8 cellular contexts compared by ENCODE assay signal in the genomic region with DNA sequence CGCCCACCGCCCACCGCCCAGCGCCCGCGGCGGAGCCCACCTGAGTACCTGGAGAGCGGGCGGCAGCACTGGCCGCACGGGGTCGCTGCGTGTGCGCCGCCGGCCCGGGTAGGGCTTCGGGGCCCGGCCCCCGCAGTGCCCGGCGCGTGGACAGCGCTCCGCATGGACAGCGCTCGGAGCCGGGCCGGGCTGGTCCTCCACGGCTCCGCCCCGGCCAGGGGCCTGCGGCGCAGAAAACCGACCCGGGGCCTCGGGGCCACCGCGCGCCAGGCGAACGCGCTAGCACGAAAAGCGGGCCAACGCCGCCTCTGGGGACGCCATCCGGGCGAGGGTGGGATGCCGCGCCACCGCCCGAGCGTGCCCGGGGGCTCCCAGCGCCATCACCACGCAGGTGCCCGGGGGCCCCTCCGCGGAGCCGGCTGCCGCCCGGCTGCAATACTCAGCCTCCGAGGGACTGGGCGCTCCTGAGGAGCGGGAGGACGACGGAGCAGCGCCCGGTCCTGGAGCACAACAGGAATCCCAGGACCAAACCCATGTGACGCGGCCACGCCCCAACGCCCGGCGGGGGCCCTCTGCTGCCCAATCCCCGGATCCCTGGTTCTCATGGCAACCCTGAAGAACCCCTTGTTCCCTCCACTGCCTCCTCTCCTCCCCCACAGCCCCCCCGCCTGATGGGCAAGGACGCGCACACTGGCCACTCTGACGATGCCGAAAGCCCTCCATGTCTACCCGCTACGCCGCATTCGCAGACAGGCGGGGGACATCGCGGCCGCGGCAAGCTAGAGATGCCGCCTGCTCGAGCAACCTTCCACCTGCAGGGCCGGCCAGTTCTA. TPM values are rescaled to one million over a fixed set of nuclear protein-coding genes. Genes with fewer than 3 reads are reported as not detected.
DNase-seq lines count a peak whose midpoint lies in the region; ATAC-seq and TF ChIP-seq lines count a peak whose summit lies in the region.

TSS of gene GRB10 (minus strand) at position 521 of the 833 bp plus-strand sequence. CDS start 50,574 bp downstream, outside the sequence.

- H3K36me3 ChIP-seq in HUES48 (ENCODE audit: control insufficient read depth, insufficient read depth, low read length): peaks cover 7% of the 10 kb centered on the region
- peaks cover 2% of the 10 kb centered on the region for H3K36me3 ChIP-seq in neuron (ENCODE audit: insufficient read depth, low read length)

- H3K9me3 Mint-ChIP-seq in activated naive CD4-positive, alpha-beta T cell treated with anti-CD3 and anti-CD28 coated beads, Interleukin-2, amount 50 U/mL, for 72 hours: peaks cover 0 to 9% of the 10 kb centered on the region in 2 donors
- H3K9me3 Mint-ChIP-seq in glutamatergic neuron (ENCODE audit: unreplicated experiment): peaks cover 10% of the 10 kb centered on the region

- peak within 1 kb of the TSS; percentile 12 for H3K27ac ChIP-seq in HUES48 (ENCODE audit: low read depth, low read length)

- peak; percentile 49 to 65 for ATAC-seq in activated naive CD4-positive, alpha-beta T cell treated with anti-CD3 and anti-CD28 coated beads, Interleukin-2, amount 50 U/mL, for 72 hours
- no peak for ATAC-seq in HG03175 (IDR thresholded peaks at IDR 0.05; ENCODE audit: unreplicated experiment)
- ATAC-seq in GM21526 (IDR thresholded peaks at IDR 0.05; ENCODE audit: low FRiP score, unreplicated experiment): no peak

- peaks cover 28% of the 10 kb centered on the region for H3K4me1 ChIP-seq in HUES48 (ENCODE audit: control insufficient read depth, insufficient read depth, low read length)
- peaks cover 17% of the 10 kb centered on the region for H3K4me1 ChIP-seq in neuron (ENCODE audit: insufficient read depth, low read length)

- H3K4me1 Mint-ChIP-seq in glutamatergic neuron (ENCODE audit: low read depth, unreplicated experiment): peaks cover 33% of the 10 kb centered on the region

- H3K36me3 Mint-ChIP-seq in activated naive CD4-positive, alpha-beta T cell treated with anti-CD3 and anti-CD28 coated beads, Interleukin-2, amount 50 U/mL, for 72 hours: peaks cover 0 to 14% of the 10 kb centered on the region in 2 donors
- peaks cover 18% of the 10 kb centered on the region for H3K36me3 Mint-ChIP-seq in glutamatergic neuron (ENCODE audit: unreplicated experiment)

- H3K27me3 Mint-ChIP-seq in glutamatergic neuron (ENCODE audit: unreplicated experiment): peaks cover 12% of the 10 kb centered on the region

- H3K27me3 ChIP-seq in HUES48 (ENCODE audit: control insufficient read depth, insufficient read depth, low read length): no peaks in the 10 kb centered on the region
- no peaks in the 10 kb centered on the region for H3K27me3 ChIP-seq in neuron (ENCODE audit: insufficient read depth, low read length)

- H3K9me3 ChIP-seq in HUES48 (ENCODE audit: control insufficient read depth, insufficient read depth, low read length) (no peaks in the 10 kb centered on the region), neuron (ENCODE audit: low read length) (peaks cover 3% of the 10 kb centered on the region)

- H3K9ac ChIP-seq in HUES48 (ENCODE audit: low read depth, low read length): peak within 1 kb of the TSS; percentile 50; the same call in 1 of the 2 replicates

- peak within 1 kb of the TSS; percentile 66 for H3K4me3 ChIP-seq in HUES48 (ENCODE audit: low read depth, low read length)
- H3K4me3 ChIP-seq in neuron (ENCODE audit: low read length): peak within 1 kb of the TSS; percentile 55

- H3K4me3 Mint-ChIP-seq in glutamatergic neuron (ENCODE audit: unreplicated experiment): peak within 1 kb of the TSS; percentile 92

- DNase-seq in AG08395 (ENCODE audit: low spot score): peak; percentile 50
- no peak for DNase-seq in activated naive CD4-positive, alpha-beta T cell treated with anti-CD3 and anti-CD28 coated beads, Interleukin-2, amount 50 U/mL, for 72 hours (ENCODE audit: low spot score in 2 of 2)
- peak; percentile 92 for DNase-seq in glutamatergic neuron
- no peak for DNase-seq in OCI-M2 (lab: John Stamatoyannopoulos, UW; ENCODE audit: unreplicated experiment)

- H2AFZ ChIP-seq in neuron (ENCODE audit: low read depth, low read length): no peak within 1 kb of the TSS

- TF ChIP-seq CTCF in glutamatergic neuron (IDR thresholded peaks at IDR 0.05; ENCODE audit: partially characterized antibody, unreplicated experiment): no peak

- H3K27ac Mint-ChIP-seq in activated naive CD4-positive, alpha-beta T cell treated with anti-CD3 and anti-CD28 coated beads, Interleukin-2, amount 50 U/mL, for 72 hours: peak within 1 kb of the TSS in 1 of 2 donors; percentile 50
- peak within 1 kb of the TSS; percentile 94 for H3K27ac Mint-ChIP-seq in glutamatergic neuron (ENCODE audit: unreplicated experiment)

RNA-seq across cellular contexts. Expression of gene GRB10, which starts in this region (rescaled TPM):
- total RNA-seq in activated naive CD4-positive, alpha-beta T cell treated with anti-CD3 and anti-CD28 coated beads, Interleukin-2, amount 50 U/mL, for 72 hours: 1 to 10 TPM; 2.6 to 6.6 TPM
- 182 TPM for total RNA-seq in glutamatergic neuron (ENCODE audit: unreplicated experiment)

Comparison
In these comparisons a context has a peak if more than half of its experiments do, and no peak if none do; other contexts are left out.
1. RNA of gene GRB10 (total RNA-seq): 182 TPM in glutamatergic neuron (single experiment); 2.6 to 6.6 TPM in activated naive CD4-positive, alpha-beta T cell treated with anti-CD3 and anti-CD28 coated beads, Interleukin-2, amount 50 U/mL, for 72 hours; every median in the first group is over 10 times any median in the second.
2. DNase-seq: peak in AG08395 (single experiment) and glutamatergic neuron (single experiment); none in activated naive CD4-positive, alpha-beta T cell treated with anti-CD3 and anti-CD28 coated beads, Interleukin-2, amount 50 U/mL, for 72 hours (0 of 2) and OCI-M2 (single experiment).
3. ATAC-seq: peak in activated naive CD4-positive, alpha-beta T cell treated with anti-CD3 and anti-CD28 coated beads, Interleukin-2, amount 50 U/mL, for 72 hours (2 of 2); none in HG03175 (single experiment) and GM21526 (single experiment).